20 cellular contexts compared by ENCODE assay signal in the genomic region with DNA sequence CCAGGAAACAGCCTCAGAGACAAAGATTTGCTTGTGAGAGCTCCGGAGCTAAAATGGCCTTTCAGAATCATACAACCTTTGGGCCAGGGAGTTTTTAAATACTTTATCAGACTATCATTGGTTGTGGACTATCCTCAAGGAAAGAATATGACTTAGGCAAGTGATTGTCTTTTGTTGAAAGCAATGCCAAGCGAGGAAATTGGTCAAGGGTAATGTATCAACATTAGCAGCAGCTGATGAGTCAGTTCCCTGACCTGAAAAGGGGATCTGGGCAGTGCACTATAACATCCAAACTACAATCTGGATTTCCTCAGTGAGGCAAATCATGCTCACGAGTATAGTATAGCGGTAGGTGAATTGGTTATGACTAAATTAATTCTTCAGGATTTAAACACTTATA.
DNase-seq lines count a peak whose midpoint lies in the region; ATAC-seq and TF ChIP-seq lines count a peak whose summit lies in the region.
"Had no signal": no experiment of that assay in that cellular context is flagged by ENCODE, and none has a peak within 500 bp of the region (broad histone marks: within the 10 kb centered on the region; RNA-seq: fewer than 3 reads in every experiment).

No MANE protein-coding gene starts in this region.

- no TSS peak for BruUV-seq in PC-3 (replicated peaks; lab: Mats Ljungman, UMichigan)

- no peak overlapping the region for H3K4me3 ChIP-seq in PC-3 (ENCODE audit: low read length)
- H3K4me3 ChIP-seq: HAP-1, SJSA1 had no signal

- intact Hi-C loops in PC-3 (cut with micrococcal nuclease) = no loop called here

- no peaks in the 10 kb centered on the region for H3K4me1 ChIP-seq in PC-3 (ENCODE audit: insufficient read depth, low read length)
- H3K4me1 ChIP-seq: HAP-1, SJSA1 had no signal

- no peak overlapping the region for H3K27ac ChIP-seq in PC-3 (ENCODE audit: low read length)
- H3K27ac ChIP-seq: SJSA1 had no signal

- no peaks in the 10 kb centered on the region for H3K9me3 ChIP-seq in PC-3 (ENCODE audit: low read length)
- H3K9me3 ChIP-seq: HAP-1, SJSA1 had no signal

- no peaks in the 10 kb centered on the region for H3K36me3 ChIP-seq in PC-3 (ENCODE audit: low read depth, low read length)
- H3K36me3 ChIP-seq: HAP-1, SJSA1 had no signal

- CTCF ChIA-PET in PC-3 (lab: Charles Lee) = no interaction called here

- H3K27me3 ChIP-seq in PC-3 (ENCODE audit: low read length) = no peaks in the 10 kb centered on the region
- H3K27me3 ChIP-seq: SJSA1 had no signal

- H3K9ac ChIP-seq in PC-3 (ENCODE audit: low read length) = no peak overlapping the region

- H3K4me2 ChIP-seq in PC-3 (ENCODE audit: low read length) = no peak overlapping the region

- DNase-seq in Daoy (ENCODE audit: low read depth) (peak; percentile 50), PC-3 (peak; percentile 9), astrocyte of the hippocampus (ENCODE audit: low read depth, low spot score) (peak; percentile 15), kidney tubule cell (ENCODE audit: low spot score) (peak; percentile 29), HUDEP-2 (lab: John Stamatoyannopoulos, UW; ENCODE audit: unreplicated experiment in 76 of 76) (no peak)
- no peak for DNase-seq in central memory CD4-positive, alpha-beta T cell
- DNase-seq: 8988T; CD4-positive, alpha-beta memory T cell; DMS79 treated with DMSO at 0.1 percent for 48 hours; GF-D8; KBM-7; NCI-H1417 treated with DMSO at 0.1 percent for 48 hours; NCI-H1930; NCI-H446; NK-92 treated with Interleukin-12 subunit alpha and Interleukin-12 subunit beta, amount 100 ng/mL, for 24 hours; T-cell had no signal

- H3K9me2 ChIP-seq in PC-3 (replicated peaks; ENCODE audit: low read length) = no peaks in the 10 kb centered on the region

- H3K79me2 ChIP-seq in PC-3 (ENCODE audit: low read length) = no peaks in the 10 kb centered on the region

- peak; percentile 42 for ATAC-seq in PC-3
- ATAC-seq in HG03469 (IDR thresholded peaks at IDR 0.05; ENCODE audit: unreplicated experiment) = no peak
- ATAC-seq in GM18520 (IDR thresholded peaks at IDR 0.05; ENCODE audit: unreplicated experiment) = no peak
- ATAC-seq: T-cell had no signal

- no peak overlapping the region for H2AFZ ChIP-seq in PC-3 (ENCODE audit: low read length)

- no peaks in the 10 kb centered on the region for H4K20me1 ChIP-seq in PC-3 (ENCODE audit: low read length)

- POLR2A ChIA-PET in PC-3 (lab: Charles Lee; ENCODE audit: unreplicated experiment) = no interaction called here

- no peak for TF ChIP-seq CTCF in PC-3 (conservative IDR thresholded peaks at IDR 0.05; ENCODE audit: low read depth, low read length)

- no peaks in the 10 kb centered on the region for H3F3A ChIP-seq in PC-3 (ENCODE audit: low read length, unreplicated experiment)

Comparison
In these comparisons a context has a peak if more than half of its experiments do, and no peak if none do; other contexts are left out.
1. DNase-seq: peak in Daoy (single experiment), PC-3 (single experiment), astrocyte of the hippocampus (single experiment) and kidney tubule cell (single experiment); none in HUDEP-2 (0 of 76) and central memory CD4-positive, alpha-beta T cell (single experiment).